ENCODE assay signal across 9 cellular contexts in genomic region chr10:68075550-68076004, GRCh38. TPM values are rescaled to one million over a fixed set of nuclear protein-coding genes. Genes with fewer than 3 reads are reported as not detected.
DNase-seq lines count a peak whose midpoint lies in the region; ATAC-seq, FAIRE-seq and TF ChIP-seq lines count a peak whose summit lies in the region.
"Had no signal": no experiment of that assay in that cellular context is flagged by ENCODE, and none has a peak within 500 bp of the region (broad histone marks: within the 10 kb centered on the region; RNA-seq: fewer than 3 reads in every experiment).

No MANE protein-coding gene starts in this region.

- H3K27me3 ChIP-seq in heart left ventricle = no peaks in the 10 kb centered on the region
- H3K27me3 ChIP-seq in astrocyte (ENCODE audit: insufficient read depth, low read length) = no peaks in the 10 kb centered on the region
- H3K27me3 ChIP-seq in lower lobe of right lung (ENCODE audit: low read depth) = no peaks in the 10 kb centered on the region
- no peaks in the 10 kb centered on the region for H3K27me3 ChIP-seq in upper lobe of left lung

- H4K20me1 ChIP-seq in astrocyte (ENCODE audit: insufficient read depth, low read length) = peaks cover 35% of the 10 kb centered on the region

- peak overlapping the region; percentile 69 for H3K4me3 Mint-ChIP-seq in astrocyte (ENCODE audit: unreplicated experiment)

- no peaks in the 10 kb centered on the region for H3K9me3 Mint-ChIP-seq in astrocyte (ENCODE audit: unreplicated experiment)

- peaks cover 8 to 39% (median 33%) of the 10 kb centered on the region in 12 donors for H3K4me1 ChIP-seq in heart left ventricle
- peaks cover 5% of the 10 kb centered on the region for H3K4me1 ChIP-seq in astrocyte (ENCODE audit: insufficient read depth, low read length)
- H3K4me1 ChIP-seq in lower lobe of right lung = peaks cover 29% of the 10 kb centered on the region
- peaks cover 26 to 38% (median 31%) of the 10 kb centered on the region in 4 donors for H3K4me1 ChIP-seq in upper lobe of left lung

- H3K4me2 ChIP-seq in astrocyte (ENCODE audit: low read length) = peak overlapping the region; percentile 74

- TF ChIP-seq POLR2A in heart left ventricle (IDR thresholded peaks at IDR 0.05) (no peak), upper lobe of left lung (IDR thresholded peaks at IDR 0.05) (no peak)

- peak overlapping the region in 10 of 12 donors; percentile 77 to 97 (median 92) for H3K4me3 ChIP-seq in heart left ventricle
- peak overlapping the region; percentile 41 for H3K4me3 ChIP-seq in astrocyte (ENCODE audit: insufficient read depth, low read depth, low read length)
- peak overlapping the region; percentile 90 for H3K4me3 ChIP-seq in lower lobe of right lung
- peak overlapping the region; percentile 33 to 94 (median 76) for H3K4me3 ChIP-seq in upper lobe of left lung

- no peak for FAIRE-seq in astrocyte (lab: Jason Lieb, UNC)

- TF ChIP-seq EP300 in upper lobe of left lung (IDR thresholded peaks at IDR 0.05) = no peak

- peak overlapping the region in 11 of 12 donors; percentile 46 to 100 (median 98) for H3K27ac ChIP-seq in heart left ventricle
- H3K27ac ChIP-seq in astrocyte (ENCODE audit: low read depth, low read length) = peak overlapping the region; percentile 20
- H3K27ac ChIP-seq in lower lobe of right lung = peak overlapping the region; percentile 97
- peak overlapping the region; percentile 97 to 100 (median 99) for H3K27ac ChIP-seq in upper lobe of left lung

- peaks cover 45% of the 10 kb centered on the region for H3K79me2 ChIP-seq in astrocyte (ENCODE audit: insufficient read depth, low read length)

- H2AFZ ChIP-seq in astrocyte (ENCODE audit: low read depth, low read length) = peak overlapping the region; percentile 85

- DNase-seq in heart left ventricle (no peak), left ventricle myocardium superior (no peak), astrocyte (ENCODE audit: low read depth) (no peak), lower lobe of right lung (no peak), upper lobe of left lung (no peak), RPMI8226 (no peak)
- DNase-seq: SHP77 treated with DMSO at 0.1 percent for 48 hours had no signal

- H3K36me3 ChIP-seq in heart left ventricle (peaks cover 0 to 10% (median 0%) of the 10 kb centered on the region in 9 donors), astrocyte (ENCODE audit: insufficient read depth, low read length) (peaks cover 2% of the 10 kb centered on the region), lower lobe of right lung (peaks cover 10% of the 10 kb centered on the region), upper lobe of left lung (peaks cover 0 to 1% (median 0%) of the 10 kb centered on the region in 4 donors)

- peak overlapping the region; percentile 30 for H3K9ac ChIP-seq in astrocyte (ENCODE audit: low read length)

- ATAC-seq in heart left ventricle (no peak), left ventricle myocardium superior (no peak), lower lobe of right lung (no peak), upper lobe of left lung (ENCODE audit: low FRiP score in 2 of 2) (no peak), HG02623 (IDR thresholded peaks at IDR 0.05; ENCODE audit: unreplicated experiment) (no peak), GM21723 (IDR thresholded peaks at IDR 0.05; ENCODE audit: unreplicated experiment) (no peak)

- H3K27ac Mint-ChIP-seq in astrocyte (ENCODE audit: unreplicated experiment) = peak overlapping the region; percentile 47

- TF ChIP-seq CTCF in heart left ventricle (IDR thresholded peaks at IDR 0.05) = no peak
- TF ChIP-seq CTCF in astrocyte (IDR thresholded peaks at IDR 0.05; ENCODE audit: insufficient read depth, low read depth, low read length) = no peak
- no peak for TF ChIP-seq CTCF in lower lobe of right lung (IDR thresholded peaks at IDR 0.05)
- no peak for TF ChIP-seq CTCF in upper lobe of left lung (IDR thresholded peaks at IDR 0.05)

- H3K27me3 Mint-ChIP-seq in astrocyte (ENCODE audit: low read depth, unreplicated experiment) = no peaks in the 10 kb centered on the region

- peaks cover 14% of the 10 kb centered on the region for H3K4me1 Mint-ChIP-seq in astrocyte (ENCODE audit: low read depth, unreplicated experiment)

- intact Hi-C loops in heart left ventricle (cut with DNase I) = loop anchor here (2.0 to 10.0 kb wide), 8 partner anchors 61 to 259 kb away; partner anchors contain the start of genes HNRNPH3 (in 6 of the 10), PBLD (in 6 of the 10) and SIRT1 (in 6 of the 10)
- intact Hi-C loops in left ventricle myocardium superior (cut with micrococcal nuclease) = no loop called here
- intact Hi-C loops in lower lobe of right lung (cut with DNase I) = no loop called here

- H3K36me3 Mint-ChIP-seq in astrocyte (ENCODE audit: low read depth, unreplicated experiment) = no peaks in the 10 kb centered on the region

- H3K9me3 ChIP-seq in heart left ventricle (no peaks in the 10 kb centered on the region), astrocyte (ENCODE audit: insufficient read depth, low read depth, low read length) (no peaks in the 10 kb centered on the region), lower lobe of right lung (no peaks in the 10 kb centered on the region), upper lobe of left lung (no peaks in the 10 kb centered on the region)

- 25 to 30% (median 29%) methylated on average over 3 of the region's 3 CpGs for WGBS in heart left ventricle, 4 donors
- WGBS in upper lobe of left lung, 2 donors = 28 to 31% methylated on average over 3 of the region's 3 CpGs

RNA-seq across cellular contexts. Expression of gene HERC4, which starts 0.5 kb away (rescaled TPM):
- total RNA-seq in heart left ventricle = 10 to 100 TPM; 16.6 to 39.4 (median 30.6) TPM
- polyA plus RNA-seq in heart left ventricle = 10 to 100 TPM; 11.7 to 18.8 TPM
- 28.3 TPM for total RNA-seq in left ventricle myocardium superior
- total RNA-seq in astrocyte = 48.2 and 56.9 TPM in 2 replicates
- 63.6 TPM for total RNA-seq in lower lobe of right lung
- 10 to 100 TPM; 32.1 to 82.5 (median 46.7) TPM for total RNA-seq in upper lobe of left lung

RNA-seq across cellular contexts. Expression of gene MYPN, which starts 33.7 kb away (rescaled TPM):
- total RNA-seq in heart left ventricle (100 to 1,000 TPM; 105 to 240 (median 159) TPM), left ventricle myocardium superior (107 TPM), astrocyte (0.11 and 0.14 TPM in 2 replicates), lower lobe of right lung (not detected), upper lobe of left lung (not detected)
- polyA plus RNA-seq in heart left ventricle = 100 to 1,000 TPM in 1 of 2 donors, 10 to 100 TPM in 1; 33.4 to 107 TPM

Comparison
In these comparisons a context has a peak if more than half of its experiments do, and no peak if none do; other contexts are left out.
1. intact Hi-C loops: an anchor here in heart left ventricle (2.0 to 10.0 kb wide); none called in left ventricle myocardium superior and lower lobe of right lung.
2. H3K27ac ChIP-seq: peak in every context shown above with its lines; median percentile 99 in upper lobe of left lung; 98 in heart left ventricle; 97 in lower lobe of right lung; 20 in astrocyte.
3. H3K4me3 ChIP-seq: peak in every context shown above with its lines; median percentile 92 in heart left ventricle; 90 in lower lobe of right lung; 76 in upper lobe of left lung; 41 in astrocyte.
4. RNA of gene MYPN, which starts 33.7 kb away (total RNA-seq): 105 to 240 TPM in heart left ventricle and 107 TPM in left ventricle myocardium superior (single experiment); 0.11 to 0.14 TPM in astrocyte, not detected in lower lobe of right lung (single experiment) and not detected in upper lobe of left lung; every median in the first group is over 10 times any median in the second.